In genomic region chr10:119250641-119251314, GRCh38 we compare ENCODE assay signal across 8 cellular contexts. TPM values are rescaled to one million over a fixed set of nuclear protein-coding genes. Genes with fewer than 3 reads are reported as not detected.
A peak's percentile ranks its signal among the peaks of the same experiment; 100 is the strongest.
DNase-seq lines count a peak whose midpoint lies in the region; TF ChIP-seq lines count a peak whose summit lies in the region.

No MANE protein-coding gene starts in this region.

- no peak for TF ChIP-seq RAD21 in liver (IDR thresholded peaks at IDR 0.05)

- H3K9me3 ChIP-seq in liver (ENCODE audit: control insufficient read depth in 4 of 4, low read length in 3 of 4) (no peaks in the 10 kb centered on the region), uterus (no peaks in the 10 kb centered on the region)

- intact Hi-C loops in uterus (cut with DNase I; ENCODE audit: low total_unique reads), result loop anchor here (5.0 kb wide), 1 partner anchor 43 kb away; the partner anchor contains the start of gene GRK5

- H3K27ac ChIP-seq in liver (ENCODE audit: low read depth in 1 of 2, low read length in 2 of 2) (peak overlapping the region; percentile 1 to 23), uterus (peak overlapping the region; percentile 92 to 96)

- peak overlapping the region; percentile 1 to 78 (median 39) for H3K27ac Mint-ChIP-seq in brain

- no peak overlapping the region for H3K4me3 Mint-ChIP-seq in brain

- no peaks in the 10 kb centered on the region for H3K27me3 Mint-ChIP-seq in brain

- H3K9ac ChIP-seq in liver (ENCODE audit: low read depth in 1 of 2, low read length in 2 of 2), result no peak overlapping the region

- H3K4me3 ChIP-seq in liver (ENCODE audit: low read depth in 1 of 3, low read length in 3 of 3) (no peak overlapping the region), uterus (no peak overlapping the region)

- H3K36me3 ChIP-seq in liver (ENCODE audit: control insufficient read depth in 4 of 4, insufficient read depth in 3 of 4, low read depth in 1 of 4, low read length in 3 of 4) (no peaks in the 10 kb centered on the region), uterus (no peaks in the 10 kb centered on the region)

- TF ChIP-seq POLR2A in uterus (IDR thresholded peaks at IDR 0.05), result no peak

- TF ChIP-seq CTCF in brain (conservative IDR thresholded peaks at IDR 0.05), result no peak
- no peak for TF ChIP-seq CTCF in liver (IDR thresholded peaks at IDR 0.05; ENCODE audit: low read depth, low read length, missing input control)
- no peak for TF ChIP-seq CTCF in uterus (IDR thresholded peaks at IDR 0.05)

- peaks cover 58% of the 10 kb centered on the region for H3K4me1 Mint-ChIP-seq in brain

- H3K27me3 ChIP-seq in liver (ENCODE audit: control insufficient read depth in 4 of 4, insufficient read depth in 4 of 4, low read length in 3 of 4) (no peaks in the 10 kb centered on the region), uterus (no peaks in the 10 kb centered on the region)

- peak; percentile 52 for DNase-seq in stimulated activated CD4-positive, alpha-beta T cell treated with anti-CD3 and anti-CD28 coated beads, Interleukin-1b, Interleukin-23, amount 100 ng/mL, for 48 hours
- DNase-seq in stimulated activated CD4-positive, alpha-beta T cell treated with anti-CD3 and anti-CD28 coated beads, Interleukin-4, amount 100 ng/mL, for 1 hour, result no peak
- DNase-seq in uterus (no peak), NCI-H2029 treated with DMSO at 0.1 percent for 48 hours (lab: John Stamatoyannopoulos, UW) (no peak), KG1 (lab: John Stamatoyannopoulos, UW) (no peak)
- DNase-seq in activated CD4-positive, alpha-beta T cell treated with anti-CD3 and anti-CD28 coated beads, Interleukin-2, amount 50 U/mL, for 1 hour, result no peak

- H3K36me3 Mint-ChIP-seq in brain, result no peaks in the 10 kb centered on the region

- peaks cover 0 to 2% (median 0%) of the 10 kb centered on the region in 5 experiments for H3K9me3 Mint-ChIP-seq in brain

- WGBS in liver, result 77% methylated on average over 10 of the region's 10 CpGs

- H3K4me1 ChIP-seq in liver (ENCODE audit: control insufficient read depth in 4 of 4, insufficient read depth in 4 of 4, low read length in 3 of 4) (peaks cover 15 to 31% (median 20%) of the 10 kb centered on the region in 4 donors), uterus (peaks cover 39 to 49% of the 10 kb centered on the region in 2 donors)

TF ChIP-seq in liver, 16 proteins besides CTCF, POLR2A, EP300 and RAD21:
- peak in 1 of 2 donors; percentile 28 for TF ChIP-seq RXRA (IDR thresholded peaks at IDR 0.05)
- TF ChIP-seq ZBTB33 (IDR thresholded peaks at IDR 0.05), result no peak

RNA-seq across cellular contexts. Expression of gene GRK5, which starts 43.4 kb away (rescaled TPM):
- polyA plus RNA-seq in brain (ENCODE audit: insufficient read depth, low read depth, low replicate concordance) (5.4 TPM), liver (1 to 10 TPM; 2.1 to 5.7 TPM)
- total RNA-seq in liver (1 to 10 TPM; 4.5 to 6.6 TPM), uterus (10 to 100 TPM; 11.6 to 34.6 (median 14.1) TPM)
